11 cellular contexts compared by ENCODE assay signal in genomic region chr3:13877911-13878710, GRCh38. TPM values are rescaled to one million over a fixed set of nuclear protein-coding genes. Genes with fewer than 3 reads are reported as not detected.
DNase-seq lines count a peak whose midpoint lies in the region; ATAC-seq, FAIRE-seq and TF ChIP-seq lines count a peak whose summit lies in the region.
"Had no signal": no experiment of that assay in that cellular context is flagged by ENCODE, and none has a peak within 500 bp of the region (broad histone marks: within the 10 kb centered on the region; RNA-seq: fewer than 3 reads in every experiment).

No MANE protein-coding gene starts in this region.

- intact Hi-C loops in heart right ventricle (cut with DNase I) (no loop called here), Right ventricle myocardium inferior (cut with DNase I) (no loop called here), K562 (cut with micrococcal nuclease) (loop anchor here (10.0 kb wide), 1 partner anchor 103 kb away; no protein-coding TSS in a partner anchor)

- H3K27me3 ChIP-seq in heart right ventricle: peaks cover 26 to 100% (median 84%) of the 10 kb centered on the region in 7 donors
- H3K27me3 ChIP-seq in K562 (ENCODE audit: control insufficient read depth in 2 of 2, insufficient read depth in 2 of 2, low read length in 2 of 2): peaks cover 39 to 83% of the 10 kb centered on the region in 2 experiments; a peak in 4 of 5 replicates
- H3K27me3 ChIP-seq in lung (ENCODE audit: control insufficient read depth, insufficient read depth): peaks cover 13% of the 10 kb centered on the region

- WGBS in heart right ventricle, 2 donors: 3 to 4% methylated on average over 59 to 66 of the region's 66 CpGs
- WGBS in K562 (ENCODE audit: insufficient coverage, low coverage, missing lambda C conversion rate): 10% methylated on average over 48 of the region's 66 CpGs
- WGBS in lung, 2 donors: 2 to 4% methylated on average over 65 to 66 of the region's 66 CpGs
- 3% methylated on average over 66 of the region's 66 CpGs for WGBS in urinary bladder

- TF ChIP-seq EP300 in K562 (IDR thresholded peaks at IDR 0.05; ENCODE audit: low read length): no peak

- H2AFZ ChIP-seq in K562 (ENCODE audit: low read depth, low read length): no peak overlapping the region

- POLR2A ChIA-PET in K562 (lab: Yijun Ruan, JAX): no interaction called here

- no TSS peak for BruUV-seq in K562 (replicated peaks; lab: Mats Ljungman, UMichigan)

- H3K4me2 ChIP-seq in K562 (ENCODE audit: insufficient read depth, low read length): no peak overlapping the region

- no peak for FAIRE-seq in K562 (lab: Jason Lieb, UNC)

- H3K4me3 ChIP-seq in heart right ventricle: peak overlapping the region in 8 of 10 donors; percentile 17 to 33 (median 29)
- no peak overlapping the region for H3K4me3 ChIP-seq in K562
- H3K4me3 ChIP-seq in lung: peak overlapping the region; percentile 21
- H3K4me3 ChIP-seq in urinary bladder (ENCODE audit: low read depth, low read length): peak overlapping the region; percentile 9

- DNase-seq in heart right ventricle (no peak), Right ventricle myocardium inferior (ENCODE audit: missing footprints) (no peak), K562 (ENCODE audit: extremely low read depth in 1 of 4, low spot score in 3 of 4) (peak in 3 of 4 experiments; percentile 22 to 35 (median 35)), lung (ENCODE audit: low spot score) (no peak), DMS153 treated with DMSO at 0.1 percent for 48 hours (lab: John Stamatoyannopoulos, UW; ENCODE audit: unreplicated experiment) (no peak)
- DNase-seq: DMS79, midbrain had no signal

- H3K27ac ChIP-seq in heart right ventricle: no peak overlapping the region
- H3K27ac ChIP-seq in K562 (ENCODE audit: extremely low read depth, low read depth, low read length): no peak overlapping the region
- peak overlapping the region in 1 of 2 donors; percentile 18 for H3K27ac ChIP-seq in lung (ENCODE audit: low read depth in 1 of 2, low read length in 1 of 2)
- H3K27ac ChIP-seq in urinary bladder (ENCODE audit: low read depth): no peak overlapping the region

- H3K9me3 ChIP-seq in heart right ventricle: peaks cover 0 to 7% (median 0%) of the 10 kb centered on the region in 11 donors
- no peaks in the 10 kb centered on the region for H3K9me3 ChIP-seq in K562 (replicated peaks; ENCODE audit: control insufficient read depth, insufficient read depth, low read depth, low read length)
- peaks cover 0 to 6% of the 10 kb centered on the region in 2 donors for H3K9me3 ChIP-seq in lung (ENCODE audit: control insufficient read depth in 2 of 2, insufficient read depth in 1 of 2, low read length in 1 of 2)

- no peak for TF ChIP-seq CTCF in heart right ventricle (IDR thresholded peaks at IDR 0.05)
- no peak for TF ChIP-seq CTCF in K562 (IDR thresholded peaks at IDR 0.05 in 2 of 3, conservative IDR thresholded peaks at IDR 0.05 in 1 of 3; ENCODE audit: insufficient read depth in 2 of 3, low read depth in 1 of 3, low read length in 3 of 3)
- TF ChIP-seq CTCF in lung (IDR thresholded peaks at IDR 0.05; ENCODE audit: control extremely low read depth, extremely low read depth): no peak

- H3K79me2 ChIP-seq in K562 (ENCODE audit: control insufficient read depth, insufficient read depth, low read length): no peaks in the 10 kb centered on the region

- TF ChIP-seq POLR2A in K562 (conservative IDR thresholded peaks at IDR 0.05): no peak

- no peak for ATAC-seq in heart right ventricle
- ATAC-seq in Right ventricle myocardium inferior: no peak
- ATAC-seq in K562: no peak
- ATAC-seq in lung (ENCODE audit: insufficient read depth, low FRiP score): no peak
- no peak for ATAC-seq in HG02642 (IDR thresholded peaks at IDR 0.05; ENCODE audit: poor library complexity, unreplicated experiment)
- ATAC-seq in GM21390 (IDR thresholded peaks at IDR 0.05; ENCODE audit: unreplicated experiment): no peak

- CTCF ChIA-PET in K562 (lab: Yijun Ruan, JAX; ENCODE audit: low intra/inter-chr PET ratio): interaction anchor here (0.7 kb wide), 1 partner anchor 220 kb away, joined by 3 read pairs; no protein-coding TSS in a partner anchor

- in situ Hi-C loops in K562 (cut with MboI): no loop called here

- H3K9ac ChIP-seq in K562 (ENCODE audit: insufficient read depth in 1 of 2, low read depth in 2 of 2, low read length in 2 of 2): no peak overlapping the region; a peak in 1 of 4 replicates

- H3K36me3 ChIP-seq in heart right ventricle (no peaks in the 10 kb centered on the region), K562 (ENCODE audit: control insufficient read depth, insufficient read depth, low read length) (no peaks in the 10 kb centered on the region), lung (ENCODE audit: control insufficient read depth in 2 of 2, insufficient read depth in 2 of 2, low read length in 2 of 2) (no peaks in the 10 kb centered on the region), urinary bladder (ENCODE audit: insufficient read depth) (no peaks in the 10 kb centered on the region)

- H3K4me1 ChIP-seq in heart right ventricle (peaks cover 4 to 26% (median 23%) of the 10 kb centered on the region in 9 donors), K562 (replicated peaks in 1 of 2; ENCODE audit: control insufficient read depth in 2 of 2, insufficient read depth in 2 of 2, low read length in 2 of 2) (peaks cover 0 to 32% of the 10 kb centered on the region in 2 experiments; a peak in 2 of 5 replicates), lung (ENCODE audit: control insufficient read depth in 2 of 2, insufficient read depth in 2 of 2, low read length in 2 of 2) (peaks cover 0 to 8% of the 10 kb centered on the region in 2 donors), urinary bladder (ENCODE audit: insufficient read depth) (no peaks in the 10 kb centered on the region)

- H4K20me1 ChIP-seq in K562 (replicated peaks; ENCODE audit: control insufficient read depth, insufficient read depth, low read length): peaks cover 10% of the 10 kb centered on the region; the same call in 1 of the 2 replicates

- no peak for TF ChIP-seq RAD21 in K562 (CRISPR knock-in tag; conservative IDR thresholded peaks at IDR 0.05 in 1 of 2, IDR thresholded peaks at IDR 0.05 in 1 of 2)

- H3K9me1 ChIP-seq in K562 (ENCODE audit: control insufficient read depth, insufficient read depth, low read length): peaks cover 4% of the 10 kb centered on the region

TF ChIP-seq in K562, 482 proteins besides CTCF, POLR2A, EP300 and RAD21 (continues in another document):
- TF ChIP-seq PHB2 (IDR thresholded peaks at IDR 0.05; ENCODE audit: low read depth) (no peak), MED1 (CRISPR knock-in tag; IDR thresholded peaks at IDR 0.05; ENCODE audit: borderline replicate concordance) (no peak), ZNF121 (CRISPR knock-in tag; conservative IDR thresholded peaks at IDR 0.05) (no peak), ZNF143 (CRISPR knock-in tag; IDR thresholded peaks at IDR 0.05) (no peak), CEBPB (tag; IDR thresholded peaks at IDR 0.05) (peak; percentile 44), HDGF (IDR thresholded peaks at IDR 0.05) (no peak), ZNF354B (CRISPR knock-in tag; IDR thresholded peaks at IDR 0.05) (no peak)
- TF ChIP-seq, protein P1, sequence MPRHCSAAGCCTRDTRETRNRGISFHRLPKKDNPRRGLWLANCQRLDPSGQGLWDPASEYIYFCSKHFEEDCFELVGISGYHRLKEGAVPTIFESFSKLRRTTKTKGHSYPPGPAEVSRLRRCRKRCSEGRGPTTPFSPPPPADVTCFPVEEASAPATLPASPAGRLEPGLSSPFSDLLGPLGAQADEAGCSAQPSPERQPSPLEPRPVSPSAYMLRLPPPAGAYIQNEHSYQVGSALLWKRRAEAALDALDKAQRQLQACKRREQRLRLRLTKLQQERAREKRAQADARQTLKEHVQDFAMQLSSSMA (CRISPR knock-in tag; IDR thresholded peaks at IDR 0.05): no peak
- TF ChIP-seq, protein P2, sequence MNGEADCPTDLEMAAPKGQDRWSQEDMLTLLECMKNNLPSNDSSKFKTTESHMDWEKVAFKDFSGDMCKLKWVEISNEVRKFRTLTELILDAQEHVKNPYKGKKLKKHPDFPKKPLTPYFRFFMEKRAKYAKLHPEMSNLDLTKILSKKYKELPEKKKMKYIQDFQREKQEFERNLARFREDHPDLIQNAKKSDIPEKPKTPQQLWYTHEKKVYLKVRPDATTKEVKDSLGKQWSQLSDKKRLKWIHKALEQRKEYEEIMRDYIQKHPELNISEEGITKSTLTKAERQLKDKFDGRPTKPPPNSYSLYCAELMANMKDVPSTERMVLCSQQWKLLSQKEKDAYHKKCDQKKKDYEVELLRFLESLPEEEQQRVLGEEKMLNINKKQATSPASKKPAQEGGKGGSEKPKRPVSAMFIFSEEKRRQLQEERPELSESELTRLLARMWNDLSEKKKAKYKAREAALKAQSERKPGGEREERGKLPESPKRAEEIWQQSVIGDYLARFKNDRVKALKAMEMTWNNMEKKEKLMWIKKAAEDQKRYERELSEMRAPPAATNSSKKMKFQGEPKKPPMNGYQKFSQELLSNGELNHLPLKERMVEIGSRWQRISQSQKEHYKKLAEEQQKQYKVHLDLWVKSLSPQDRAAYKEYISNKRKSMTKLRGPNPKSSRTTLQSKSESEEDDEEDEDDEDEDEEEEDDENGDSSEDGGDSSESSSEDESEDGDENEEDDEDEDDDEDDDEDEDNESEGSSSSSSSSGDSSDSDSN (IDR thresholded peaks at IDR 0.05; ENCODE audit: borderline replicate concordance in 1 of 2, low read depth in 2 of 2, low read length in 2 of 2): no peak

RNA-seq across cellular contexts. Expression of gene WNT7A, which starts 1.8 kb away (rescaled TPM):
- total RNA-seq in heart right ventricle (not detected), Right ventricle myocardium inferior (not detected), K562 (2014; rRNA removed) (not detected in 2 replicates), K562 (2014; rRNA removed; fragmentation: Illumina TruSeq; extraction: Trizol) (not detected in 2 replicates), K562 (2015; rRNA removed; fragmentation: Illumina TruSeq; extraction: Trizol) (not detected in 2 replicates), K562 (2021) (not detected in 2 replicates), lung (1 to 10 TPM; 2.0 to 4.8 TPM), urinary bladder (not detected)
- polyA plus RNA-seq in heart right ventricle (not detected), K562 (2011; rRNA removed) (0.03 TPM in 1 of 2 replicates, not detected in the other), K562 (2014; fragmentation: Illumina TruSeq; extraction: Trizol) (not detected in 2 replicates), K562 (2014; fragmentation: Nextera tagmentation; extraction: Ambion mirVana) (not detected), K562 (2014; rRNA removed) (not detected in 2 replicates), lung (1 to 10 TPM; 1.7 to 2.0 TPM), urinary bladder (0.08 TPM)
- total RNA-seq in K562 (2011; cell fraction: chromatin; rRNA removed; ENCODE audit: low replicate concordance): not detected in 2 replicates
- not detected in 2 replicates for total RNA-seq in K562 (2011; cell fraction: nucleolus; rRNA removed)
- not detected in 2 replicates for total RNA-seq in K562 (2011; cell fraction: nucleoplasm; rRNA removed)
- polyA plus RNA-seq in K562 (2011; cell fraction: cytosol; rRNA removed): 0.07 TPM in 1 of 2 replicates, not detected in the other
- polyA plus RNA-seq in K562 (2011; cell fraction: nucleus; rRNA removed): not detected in 2 replicates
- polyA plus RNA-seq in K562 (2012): 0.05 TPM in 1 of 2 replicates, not detected in the other
- polyA minus RNA-seq in K562 (2011; rRNA and poly(A)+ RNA removed): not detected in 2 replicates
- not detected in 2 replicates for polyA minus RNA-seq in K562 (2011; cell fraction: cytosol; rRNA and poly(A)+ RNA removed)
- polyA minus RNA-seq in K562 (2011; cell fraction: nucleus; rRNA and poly(A)+ RNA removed): not detected in 2 replicates
- total RNA-seq: T-helper 2 cell treated with Interferon-gamma antibody and Interleukin-4, amounts not matched to agents 100 ng/mL and 5 ng/mL, for 36 hours had no signal

Comparison
In these comparisons a context has a peak if more than half of its experiments do, and no peak if none do; other contexts are left out.
1. DNase-seq: peak in K562 (3 of 4); none in heart right ventricle (0 of 2), Right ventricle myocardium inferior (single experiment), lung (single experiment) and DMS153 treated with DMSO at 0.1 percent for 48 hours (single experiment).